In the genomic region with DNA sequence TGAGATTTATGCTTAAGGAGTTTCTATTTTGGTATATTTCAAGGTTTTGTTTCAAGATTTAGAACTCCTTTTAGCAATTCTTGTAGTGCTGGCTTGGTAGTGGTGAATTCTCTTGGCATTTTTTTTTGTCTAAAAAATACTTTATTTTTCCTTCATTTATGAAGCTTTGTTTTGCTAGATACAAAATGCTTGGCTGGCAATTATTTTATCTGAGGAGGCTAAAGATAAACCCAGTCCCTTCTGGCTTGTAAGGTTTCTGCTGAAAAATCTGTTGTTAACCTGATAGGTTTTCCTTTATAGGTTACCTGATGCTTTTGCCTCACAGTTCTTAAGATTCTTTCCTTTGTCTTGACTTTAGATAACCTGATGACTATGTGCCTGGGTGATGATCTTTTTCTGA, we compare ENCODE assay signal across 3 cellular contexts. TPM values are rescaled to one million over a fixed set of nuclear protein-coding genes. Genes with fewer than 3 reads are reported as not detected.
"Had no signal": no experiment of that assay in that cellular context is flagged by ENCODE, and none has a peak within 500 bp of the region (broad histone marks: within the 10 kb centered on the region; RNA-seq: fewer than 3 reads in every experiment).

No MANE protein-coding gene starts in this region.

RNA-seq across cellular contexts. Expression of a gene that starts 24.3 kb away (rescaled TPM):
- total RNA-seq: HT-29, HT1080 had no signal
- polyA plus RNA-seq: IgD-negative memory B cell had no signal
